ENCODE assay signal across 2 cellular contexts in the genomic region with DNA sequence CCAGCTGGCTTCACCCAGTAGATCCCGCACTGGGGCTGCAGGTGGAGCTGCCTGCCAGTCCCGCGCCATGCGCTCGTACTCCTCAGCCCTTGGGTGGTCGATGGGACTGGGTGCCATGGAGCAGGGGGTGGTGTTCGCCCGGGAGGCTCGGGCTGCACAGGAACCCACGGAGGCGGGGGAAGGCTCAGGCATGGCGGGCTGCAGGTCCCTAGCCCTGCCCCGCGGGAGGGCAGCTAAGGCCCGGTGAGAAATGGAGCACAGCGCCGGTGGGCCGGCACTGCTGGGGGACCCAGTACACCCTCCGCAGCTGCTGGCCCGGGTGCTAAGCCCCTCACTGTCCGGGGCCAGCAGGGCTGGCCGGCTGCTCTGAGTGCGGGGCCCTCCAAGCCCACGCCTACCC.
DNase-seq lines count a peak whose midpoint lies in the region; ATAC-seq lines count a peak whose summit lies in the region.
"Not testable (repeated sequence)": the region's sequence is repeated elsewhere in the genome, so short reads cannot be mapped to it uniquely, and the experiment has no call there.

No MANE protein-coding gene starts in this region.

- H3K4me3 ChIP-seq in right cardiac atrium (ENCODE audit: low read length): not testable (repeated sequence)

- intact Hi-C loops in right cardiac atrium (cut with DNase I): not testable (repeated sequence)

- WGBS in right cardiac atrium: 93% methylated on average over 24 of the region's 24 CpGs

- H3K9me3 ChIP-seq in right cardiac atrium (ENCODE audit: control insufficient read depth, low read length): not testable (repeated sequence)

- not testable (repeated sequence) for H3K27me3 ChIP-seq in right cardiac atrium (ENCODE audit: control insufficient read depth, insufficient read depth)

- DNase-seq in activated gamma-delta T cell (lab: John Stamatoyannopoulos, UW): peak; percentile 8
- peak in 2 of 3 donors; percentile 23 to 46 for DNase-seq in right cardiac atrium

- not testable (repeated sequence) for H3K27ac ChIP-seq in right cardiac atrium (ENCODE audit: low read length)

- not testable (repeated sequence) for H3K4me1 ChIP-seq in right cardiac atrium (ENCODE audit: control insufficient read depth, insufficient read depth, low read length)

- ATAC-seq in right cardiac atrium: not testable (repeated sequence)
